Comparison of ENCODE assay signal across 1 cellular context in the genomic region with DNA sequence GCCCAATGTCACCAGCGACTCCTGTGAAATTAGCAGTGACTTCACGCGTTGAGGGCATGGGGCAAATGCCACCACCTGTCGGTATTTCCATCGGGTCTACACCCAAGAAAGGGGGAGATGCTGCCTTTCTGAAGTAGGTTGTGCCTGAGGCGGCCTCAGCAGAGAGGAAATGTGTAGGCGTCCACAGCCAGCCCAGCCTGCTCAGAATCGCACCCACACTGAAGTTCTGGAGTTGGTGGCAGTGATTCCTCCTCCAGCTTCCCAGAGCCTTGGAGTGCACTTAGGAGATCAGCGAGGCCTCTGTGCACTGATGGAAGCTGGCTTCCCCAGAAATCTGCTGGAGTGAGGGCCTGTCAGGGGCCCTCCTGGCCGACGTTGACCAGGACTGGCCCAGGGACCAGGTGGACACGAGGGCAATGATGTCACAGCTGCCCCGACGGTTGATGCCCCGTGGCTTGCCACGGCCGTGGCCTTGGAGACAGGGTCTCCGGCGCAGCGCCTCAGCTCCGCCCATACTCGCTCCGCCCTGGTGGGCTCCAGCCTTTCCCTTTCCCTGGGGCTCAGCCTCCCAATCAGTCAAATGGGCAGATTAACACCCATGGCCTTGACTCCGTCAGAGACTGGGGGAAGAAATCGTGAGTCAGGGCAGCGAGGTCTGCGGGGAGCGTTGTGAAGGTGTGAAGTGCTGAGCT.
A peak's percentile ranks its signal among the peaks of the same experiment; 100 is the strongest.
TF ChIP-seq lines count a peak whose summit lies in the region.

No MANE protein-coding gene starts in this region.

TF ChIP-seq in HEK293, 187 proteins besides CTCF, POLR2A, EP300 and RAD21:
- no peak for TF ChIP-seq ZNF404 (tag by site-specific recombination; IDR thresholded peaks at IDR 0.05)
- TF ChIP-seq ZNF175 (tag by site-specific recombination; IDR thresholded peaks at IDR 0.05) = no peak
- TF ChIP-seq REPIN1 (tag by site-specific recombination; IDR thresholded peaks at IDR 0.05; ENCODE audit: low read depth) = no peak
- TF ChIP-seq, protein P1, sequence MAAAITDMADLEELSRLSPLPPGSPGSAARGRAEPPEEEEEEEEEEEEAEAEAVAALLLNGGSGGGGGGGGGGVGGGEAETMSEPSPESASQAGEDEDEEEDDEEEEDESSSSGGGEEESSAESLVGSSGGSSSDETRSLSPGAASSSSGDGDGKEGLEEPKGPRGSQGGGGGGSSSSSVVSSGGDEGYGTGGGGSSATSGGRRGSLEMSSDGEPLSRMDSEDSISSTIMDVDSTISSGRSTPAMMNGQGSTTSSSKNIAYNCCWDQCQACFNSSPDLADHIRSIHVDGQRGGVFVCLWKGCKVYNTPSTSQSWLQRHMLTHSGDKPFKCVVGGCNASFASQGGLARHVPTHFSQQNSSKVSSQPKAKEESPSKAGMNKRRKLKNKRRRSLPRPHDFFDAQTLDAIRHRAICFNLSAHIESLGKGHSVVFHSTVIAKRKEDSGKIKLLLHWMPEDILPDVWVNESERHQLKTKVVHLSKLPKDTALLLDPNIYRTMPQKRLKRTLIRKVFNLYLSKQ (tag by site-specific recombination; IDR thresholded peaks at IDR 0.05; ENCODE audit: borderline replicate concordance) = no peak
- no peak for TF ChIP-seq HOXA7 (CRISPR knock-in tag; IDR thresholded peaks at IDR 0.05; ENCODE audit: borderline replicate concordance)
- 0 out of 2 replicates have a peak, but pooled peaks have one; percentile 30 for TF ChIP-seq SCRT2 (tag by site-specific recombination; IDR thresholded peaks at IDR 0.05)
- peak; percentile 49; the same call in 1 of the 2 replicates for TF ChIP-seq EGR2 (tag by site-specific recombination; IDR thresholded peaks at IDR 0.05; ENCODE audit: low read depth)
- peak; percentile 38; the same call in 1 of the 2 replicates for TF ChIP-seq ZFHX2 (tag by site-specific recombination; conservative IDR thresholded peaks at IDR 0.05)
- TF ChIP-seq ZNF37A (tag by site-specific recombination; IDR thresholded peaks at IDR 0.05) = no peak
- TF ChIP-seq ZNF768 (tag by site-specific recombination; IDR thresholded peaks at IDR 0.05) = no peak
